ENCODE assay signal across 19 cellular contexts in the genomic region with DNA sequence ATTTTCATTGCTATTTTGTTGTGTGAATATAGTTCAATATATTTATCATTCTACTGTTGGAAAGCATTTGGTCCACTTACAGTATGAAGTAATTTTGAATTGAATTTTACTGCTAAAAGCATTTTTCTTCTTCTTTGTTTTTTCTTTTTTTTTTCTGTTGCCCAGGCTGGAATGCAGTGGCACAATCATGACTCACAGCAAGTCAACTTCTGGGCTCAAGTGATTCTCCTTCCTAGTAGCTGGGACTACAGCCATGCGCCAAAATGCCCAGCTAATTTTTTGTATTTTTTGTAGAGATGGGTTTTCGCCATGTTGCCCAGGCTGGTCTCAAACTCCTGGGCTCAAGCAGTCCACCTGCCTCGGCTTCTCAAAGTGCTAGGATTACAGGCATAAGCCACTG.
DNase-seq lines count a peak whose midpoint lies in the region; ATAC-seq and TF ChIP-seq lines count a peak whose summit lies in the region.
"Had no signal": no experiment of that assay in that cellular context is flagged by ENCODE, and none has a peak within 500 bp of the region (broad histone marks: within the 10 kb centered on the region; RNA-seq: fewer than 3 reads in every experiment).

No MANE protein-coding gene starts in this region.

- H3K4me3 ChIP-seq in astrocyte of the spinal cord (ENCODE audit: low read depth, low read length), result no peak overlapping the region
- H3K4me3 ChIP-seq: BLaER1, coronary artery had no signal

- TF ChIP-seq EP300 in Ishikawa (IDR thresholded peaks at IDR 0.05; ENCODE audit: borderline replicate concordance), result no peak

- in situ Hi-C loops in astrocyte of the spinal cord (cut with HindIII; ENCODE audit: low sequenced_read_pairs), result no loop called here

- TF ChIP-seq CTCF in astrocyte of the spinal cord (IDR thresholded peaks at IDR 0.05; ENCODE audit: low read depth, low read length), result no peak

- ATAC-seq in HG03432 (IDR thresholded peaks at IDR 0.05; ENCODE audit: unreplicated experiment) (no peak), GM18502 (IDR thresholded peaks at IDR 0.05; ENCODE audit: poor library complexity, unreplicated experiment) (no peak)
- ATAC-seq: activated CD8-positive, alpha-beta T cell treated with anti-CD3 and anti-CD28 coated beads for 36 hours; left cardiac atrium; naive thymus-derived CD4-positive, alpha-beta T cell; stimulated activated naive CD8-positive, alpha-beta T cell treated with anti-CD3 and anti-CD28 coated beads, Interleukin-15, Interleukin-2, amounts not matched to agents 100 U/mL and 50 U/mL, for 24 hours had no signal

- DNase-seq in AG08395 (ENCODE audit: low spot score) (peak; percentile 19), astrocyte of the spinal cord (ENCODE audit: low read depth, low spot score) (peak; percentile 44), glomerular visceral epithelial cell (ENCODE audit: extremely low spot score) (peak; percentile 31), NCI-H1417 treated with DMSO at 0.1 percent for 48 hours (lab: John Stamatoyannopoulos, UW) (no peak)
- no peak for DNase-seq in stimulated activated CD8-positive, alpha-beta memory T cell treated with anti-CD3 and anti-CD28 coated beads, Interleukin-4, amount 100 ng/mL, for 48 hours
- DNase-seq: activated CD8-positive, alpha-beta T cell treated with anti-CD3 and anti-CD28 coated beads for 36 hours; activated naive CD4-positive, alpha-beta T cell; GOT3; left cardiac atrium; naive thymus-derived CD4-positive, alpha-beta T cell; NCI-H1048; NCI-H446; stimulated activated naive CD8-positive, alpha-beta T cell treated with anti-CD3 and anti-CD28 coated beads, Interleukin-15, Interleukin-2, amounts not matched to agents 100 U/mL and 50 U/mL, for 24 hours; T-helper 9 cell had no signal

- no peak for TF ChIP-seq RAD21 in Ishikawa (IDR thresholded peaks at IDR 0.05; ENCODE audit: low read depth)

TF ChIP-seq in Ishikawa, 13 proteins besides CTCF, POLR2A, EP300 and RAD21:
- TF ChIP-seq CREB1 (IDR thresholded peaks at IDR 0.05; ENCODE audit: low read depth), result no peak
- peak; percentile 76 for TF ChIP-seq TEAD4 (IDR thresholded peaks at IDR 0.05)
TF ChIP-seq in Ishikawa: peak in this region for 1.

Comparison
In these comparisons a context has a peak if more than half of its experiments do, and no peak if none do; other contexts are left out.
1. DNase-seq: peak in AG08395 (single experiment), astrocyte of the spinal cord (single experiment) and glomerular visceral epithelial cell (single experiment); none in NCI-H1417 treated with DMSO at 0.1 percent for 48 hours (single experiment) and stimulated activated CD8-positive, alpha-beta memory T cell treated with anti-CD3 and anti-CD28 coated beads, Interleukin-4, amount 100 ng/mL, for 48 hours (single experiment).